ENCODE assay signal across 8 cellular contexts in the genomic region with DNA sequence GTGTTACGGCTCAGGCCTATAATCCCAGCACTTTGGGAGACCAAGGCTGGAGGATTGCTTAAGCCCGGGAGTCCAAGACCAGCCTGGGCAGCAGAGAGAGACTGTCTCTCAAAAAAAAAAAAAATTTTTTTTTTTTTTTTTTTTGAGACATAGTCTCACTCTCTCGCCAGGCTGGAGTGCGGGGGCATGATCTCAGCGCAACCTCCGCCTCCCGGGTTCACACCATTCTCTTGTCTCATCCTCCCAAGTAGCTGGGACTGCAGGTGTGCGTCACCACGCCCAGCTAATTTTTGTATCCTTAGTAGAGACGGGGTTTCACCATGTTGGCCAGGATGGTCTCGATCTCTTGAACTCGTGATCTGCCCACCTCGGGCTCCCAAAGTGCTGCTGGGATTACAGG. TPM values are rescaled to one million over a fixed set of nuclear protein-coding genes. Genes with fewer than 3 reads are reported as not detected.
A peak's percentile ranks its signal among the peaks of the same experiment; 100 is the strongest.
DNase-seq lines count a peak whose midpoint lies in the region; ATAC-seq, FAIRE-seq and TF ChIP-seq lines count a peak whose summit lies in the region.
"Not testable (repeated sequence)": the region's sequence is repeated elsewhere in the genome, so short reads cannot be mapped to it uniquely, and the experiment has no call there.

No MANE protein-coding gene starts in this region.

- intact Hi-C loops in K562 (cut with micrococcal nuclease): not testable (repeated sequence)

- BruUV-seq in K562 (replicated peaks; lab: Mats Ljungman, UMichigan): not testable (repeated sequence)

- not testable (repeated sequence) for H2AFZ ChIP-seq in DND-41 (ENCODE audit: low read depth, low read length); K562 (ENCODE audit: low read depth, low read length)

- H3K4me3 ChIP-seq in CD4-positive, CD25-positive, alpha-beta regulatory T cell (ENCODE audit: low read depth, low read length); DND-41 (ENCODE audit: low read depth in 1 of 2, low read length in 2 of 2); HEK293 (ENCODE audit: low read depth, low read length); K562: not testable (repeated sequence)

- peaks cover 0 to 11% (median 6%) of the 10 kb centered on the region in 4 donors for H3K4me1 Mint-ChIP-seq in CD4-positive, CD25-positive, alpha-beta regulatory T cell
- not testable (repeated sequence) for H3K4me1 Mint-ChIP-seq in activated T-cell treated with anti-CD3 and anti-CD28 coated beads, Interleukin-2, amount 50 U/mL, for 24 hours (ENCODE audit: low read depth); central memory CD8-positive, alpha-beta T cell; glutamatergic neuron (ENCODE audit: low read depth, unreplicated experiment)

- H3K9me1 ChIP-seq in K562 (ENCODE audit: control insufficient read depth, insufficient read depth, low read length): not testable (repeated sequence)

- not testable (repeated sequence) for H3K9me3 ChIP-seq in CD4-positive, CD25-positive, alpha-beta regulatory T cell (ENCODE audit: control insufficient read depth in 2 of 2, low read length in 2 of 2); DND-41 (ENCODE audit: insufficient read depth, low read length, severe bottlenecking); HEK293 (ENCODE audit: control insufficient read depth, insufficient read depth, low read depth, low read length); K562 (replicated peaks; ENCODE audit: control insufficient read depth, insufficient read depth, low read depth, low read length)

- not testable (repeated sequence) for ATAC-seq in CD4-positive, CD25-positive, alpha-beta regulatory T cell (ENCODE audit: low read depth in 2 of 2); DND-41 (ENCODE audit: insufficient read depth, low read depth); K562; central memory CD8-positive, alpha-beta T cell (replicated peaks; ENCODE audit: extremely low read depth, poor library complexity, severe bottlenecking)

- H3K36me3 Mint-ChIP-seq in CD4-positive, CD25-positive, alpha-beta regulatory T cell: peaks cover 37% of the 10 kb centered on the region
- peaks cover 91% of the 10 kb centered on the region for H3K36me3 Mint-ChIP-seq in activated T-cell treated with anti-CD3 and anti-CD28 coated beads, Interleukin-2, amount 50 U/mL, for 24 hours (ENCODE audit: low read depth)
- peaks cover 83% of the 10 kb centered on the region for H3K36me3 Mint-ChIP-seq in central memory CD8-positive, alpha-beta T cell (ENCODE audit: insufficient read depth)
- not testable (repeated sequence) for H3K36me3 Mint-ChIP-seq in glutamatergic neuron (ENCODE audit: unreplicated experiment)

- TF ChIP-seq POLR2A in K562 (conservative IDR thresholded peaks at IDR 0.05): not testable (repeated sequence)

- not testable (repeated sequence) for H3K4me3 Mint-ChIP-seq in CD4-positive, CD25-positive, alpha-beta regulatory T cell; activated T-cell treated with anti-CD3 and anti-CD28 coated beads, Interleukin-2, amount 50 U/mL, for 24 hours; central memory CD8-positive, alpha-beta T cell; glutamatergic neuron (ENCODE audit: unreplicated experiment)

- in situ Hi-C loops in K562 (cut with MboI): not testable (repeated sequence)

- peak overlapping the region; percentile 6 for H3K27ac ChIP-seq in CD4-positive, CD25-positive, alpha-beta regulatory T cell (ENCODE audit: insufficient read depth, low read length, poor library complexity, severe bottlenecking)
- not testable (repeated sequence) for H3K27ac ChIP-seq in DND-41 (ENCODE audit: low read length); HEK293 (ENCODE audit: extremely low read depth, low read depth, low read length); K562 (ENCODE audit: extremely low read depth, low read depth, low read length)

- not testable (repeated sequence) for TF ChIP-seq CTCF in DND-41 (IDR thresholded peaks at IDR 0.05; ENCODE audit: borderline replicate concordance, extremely low read depth, low read length, poor library complexity, severe bottlenecking); HEK293 (tag by site-specific recombination; IDR thresholded peaks at IDR 0.05); K562 (IDR thresholded peaks at IDR 0.05 in 2 of 3, conservative IDR thresholded peaks at IDR 0.05 in 1 of 3; ENCODE audit: insufficient read depth in 2 of 3, low read depth in 1 of 3, low read length in 3 of 3); glutamatergic neuron (IDR thresholded peaks at IDR 0.05; ENCODE audit: partially characterized antibody, unreplicated experiment)

- H3K4me2 ChIP-seq in DND-41 (ENCODE audit: insufficient read depth, low read length); K562 (ENCODE audit: insufficient read depth, low read length): not testable (repeated sequence)

- CTCF ChIA-PET in HEK293 (lab: Yijun Ruan, JAX): interaction anchor here (0.6 to 1.9 kb wide), 2 partner anchors 11 to 17 kb away, joined by 3 to 8 read pairs; no protein-coding TSS in a partner anchor
- CTCF ChIA-PET in K562 (lab: Yijun Ruan, JAX; ENCODE audit: low intra/inter-chr PET ratio): not testable (repeated sequence)

- peaks cover 21% of the 10 kb centered on the region; the same call in 1 of the 2 replicates for H4K20me1 ChIP-seq in DND-41 (ENCODE audit: insufficient read depth, low read length)
- not testable (repeated sequence) for H4K20me1 ChIP-seq in K562 (replicated peaks; ENCODE audit: control insufficient read depth, insufficient read depth, low read length)

- not testable (repeated sequence) for H3K27ac Mint-ChIP-seq in CD4-positive, CD25-positive, alpha-beta regulatory T cell
- H3K27ac Mint-ChIP-seq in activated T-cell treated with anti-CD3 and anti-CD28 coated beads, Interleukin-2, amount 50 U/mL, for 24 hours: peak overlapping the region; percentile 57
- peak overlapping the region; percentile 0 for H3K27ac Mint-ChIP-seq in central memory CD8-positive, alpha-beta T cell (ENCODE audit: low read depth)
- peak overlapping the region; percentile 12 for H3K27ac Mint-ChIP-seq in glutamatergic neuron (ENCODE audit: unreplicated experiment)

- H3K27me3 ChIP-seq in CD4-positive, CD25-positive, alpha-beta regulatory T cell (ENCODE audit: control insufficient read depth, insufficient read depth, low read length); DND-41 (ENCODE audit: insufficient read depth, low read length, poor library complexity); K562 (ENCODE audit: control insufficient read depth in 2 of 2, insufficient read depth in 2 of 2, low read length in 2 of 2): not testable (repeated sequence)

- H3K9me3 Mint-ChIP-seq in CD4-positive, CD25-positive, alpha-beta regulatory T cell; activated T-cell treated with anti-CD3 and anti-CD28 coated beads, Interleukin-2, amount 50 U/mL, for 24 hours; central memory CD8-positive, alpha-beta T cell; glutamatergic neuron (ENCODE audit: unreplicated experiment): not testable (repeated sequence)

- H3K36me3 ChIP-seq in CD4-positive, CD25-positive, alpha-beta regulatory T cell (ENCODE audit: control insufficient read depth, insufficient read depth, low read length): peaks cover 88% of the 10 kb centered on the region
- H3K36me3 ChIP-seq in DND-41 (ENCODE audit: insufficient read depth, low read length) (peaks cover 92% of the 10 kb centered on the region), HEK293 (ENCODE audit: control insufficient read depth in 2 of 2, insufficient read depth in 1 of 2, low read length in 2 of 2) (peaks cover 87 to 88% of the 10 kb centered on the region in 2 experiments), K562 (ENCODE audit: control insufficient read depth, insufficient read depth, low read length) (peaks cover 89% of the 10 kb centered on the region)

- H3K9ac ChIP-seq in DND-41 (ENCODE audit: low read depth, low read length); K562 (ENCODE audit: insufficient read depth in 1 of 2, low read depth in 2 of 2, low read length in 2 of 2): not testable (repeated sequence)

- not testable (repeated sequence) for FAIRE-seq in K562 (lab: Jason Lieb, UNC)

- 87% methylated on average over 11 of the region's 13 CpGs for WGBS in K562 (ENCODE audit: insufficient coverage, low coverage, missing lambda C conversion rate)

- not testable (repeated sequence) for TF ChIP-seq EP300 in K562 (IDR thresholded peaks at IDR 0.05; ENCODE audit: low read length)

- POLR2A ChIA-PET in HEK293 (lab: Yijun Ruan, JAX): not testable (repeated sequence)
- POLR2A ChIA-PET in K562 (lab: Yijun Ruan, JAX): interaction anchor here (0.5 to 4.0 kb wide), 4 partner anchors 10 to 318 kb away, joined by 3 to 11 read pairs (median 4); no protein-coding TSS in a partner anchor

- H3K79me2 ChIP-seq in DND-41 (ENCODE audit: insufficient read depth, low read length): peaks cover 27% of the 10 kb centered on the region; the same call in 1 of the 2 replicates
- peaks cover 21% of the 10 kb centered on the region; the same call in 2 of the 3 replicates for H3K79me2 ChIP-seq in K562 (ENCODE audit: control insufficient read depth, insufficient read depth, low read length)

- not testable (repeated sequence) for H3K27me3 Mint-ChIP-seq in CD4-positive, CD25-positive, alpha-beta regulatory T cell; activated T-cell treated with anti-CD3 and anti-CD28 coated beads, Interleukin-2, amount 50 U/mL, for 24 hours; central memory CD8-positive, alpha-beta T cell; glutamatergic neuron (ENCODE audit: unreplicated experiment)

- TF ChIP-seq RAD21 in K562 (CRISPR knock-in tag; conservative IDR thresholded peaks at IDR 0.05 in 1 of 2, IDR thresholded peaks at IDR 0.05 in 1 of 2): not testable (repeated sequence)

- not testable (repeated sequence) for H3K4me1 ChIP-seq in CD4-positive, CD25-positive, alpha-beta regulatory T cell (ENCODE audit: control insufficient read depth, insufficient read depth, low read length, poor library complexity, severe bottlenecking); DND-41 (ENCODE audit: insufficient read depth, low read length); HEK293 (ENCODE audit: control insufficient read depth, insufficient read depth, low read length); K562 (replicated peaks in 1 of 2; ENCODE audit: control insufficient read depth in 2 of 2, insufficient read depth in 2 of 2, low read length in 2 of 2)

- DNase-seq in CD4-positive, CD25-positive, alpha-beta regulatory T cell; activated T-cell treated with anti-CD3 and anti-CD28 coated beads, Interleukin-2, amount 50 U/mL, for 24 hours; K562 (ENCODE audit: extremely low read depth in 1 of 4, low spot score in 3 of 4); central memory CD8-positive, alpha-beta T cell (ENCODE audit: low spot score in 2 of 2); glutamatergic neuron: not testable (repeated sequence)
- peak; percentile 32 for DNase-seq in DND-41
- DNase-seq in activated CD8-positive, alpha-beta memory T cell treated with anti-CD3 and anti-CD28 coated beads for 24 hours: peak; percentile 49

RNA-seq across cellular contexts. Expression of gene EIF4B, which starts 20.8 kb away (rescaled TPM):
- total RNA-seq in CD4-positive, CD25-positive, alpha-beta regulatory T cell: 506 TPM
- 100 to 1,000 TPM in 2 of 4 donors, 10 to 100 TPM in 2; 71.3 to 116 (median 103) TPM for polyA plus RNA-seq in CD4-positive, CD25-positive, alpha-beta regulatory T cell
- total RNA-seq in K562 (2011; cell fraction: chromatin; rRNA removed; ENCODE audit: low replicate concordance): 260 and 374 TPM in 2 replicates
- 137 and 149 TPM in 2 replicates for total RNA-seq in K562 (2011; cell fraction: nucleolus; rRNA removed)
- 211 and 264 TPM in 2 replicates for total RNA-seq in K562 (2011; cell fraction: nucleoplasm; rRNA removed)
- 617 and 636 TPM in 2 replicates for total RNA-seq in K562 (2014; rRNA removed)
- total RNA-seq in K562 (2014; rRNA removed; fragmentation: Illumina TruSeq; extraction: Trizol): 669 and 710 TPM in 2 replicates
- total RNA-seq in K562 (2015; rRNA removed; fragmentation: Illumina TruSeq; extraction: Trizol): 624 and 636 TPM in 2 replicates
- total RNA-seq in K562 (2021): 535 and 617 TPM in 2 replicates
- 489 and 497 TPM in 2 replicates for polyA plus RNA-seq in K562 (2011; rRNA removed)
- 278 and 542 TPM in 2 replicates for polyA plus RNA-seq in K562 (2011; cell fraction: cytosol; rRNA removed)
- 180 and 236 TPM in 2 replicates for polyA plus RNA-seq in K562 (2011; cell fraction: nucleus; rRNA removed)
- 383 and 523 TPM in 2 replicates for polyA plus RNA-seq in K562 (2012)
- polyA plus RNA-seq in K562 (2014; fragmentation: Illumina TruSeq; extraction: Trizol): 552 and 578 TPM in 2 replicates
- 100 to 1,000 TPM; 138 to 150 TPM for polyA plus RNA-seq in K562 (2014; fragmentation: Nextera tagmentation; extraction: Ambion mirVana)
- polyA plus RNA-seq in K562 (2014; rRNA removed): 312 and 317 TPM in 2 replicates
- polyA minus RNA-seq in K562 (2011; rRNA and poly(A)+ RNA removed): 1,377 and 1,493 TPM in 2 replicates
- 466 and 538 TPM in 2 replicates for polyA minus RNA-seq in K562 (2011; cell fraction: cytosol; rRNA and poly(A)+ RNA removed)
- 102 and 253 TPM in 2 replicates for polyA minus RNA-seq in K562 (2011; cell fraction: nucleus; rRNA and poly(A)+ RNA removed)
- 283 TPM for total RNA-seq in glutamatergic neuron (ENCODE audit: unreplicated experiment)

RNA-seq across cellular contexts. Expression of gene TNS2, which starts 22.9 kb away (rescaled TPM):
- total RNA-seq in CD4-positive, CD25-positive, alpha-beta regulatory T cell: 1.4 TPM
- polyA plus RNA-seq in CD4-positive, CD25-positive, alpha-beta regulatory T cell: under 1 TPM in 1 of 4 donors, not detected in 3; 0.09 TPM
- total RNA-seq in K562 (2011; cell fraction: chromatin; rRNA removed; ENCODE audit: low replicate concordance): 7.1 and 23.0 TPM in 2 replicates
- total RNA-seq in K562 (2011; cell fraction: nucleolus; rRNA removed): 8.0 and 14.7 TPM in 2 replicates
- 8.0 and 11.1 TPM in 2 replicates for total RNA-seq in K562 (2011; cell fraction: nucleoplasm; rRNA removed)
- 1.2 and 1.3 TPM in 2 replicates for total RNA-seq in K562 (2014; rRNA removed)
- total RNA-seq in K562 (2014; rRNA removed; fragmentation: Illumina TruSeq; extraction: Trizol): 0.41 and 0.73 TPM in 2 replicates
- total RNA-seq in K562 (2015; rRNA removed; fragmentation: Illumina TruSeq; extraction: Trizol): 0.65 and 0.79 TPM in 2 replicates
- 2.8 and 3.1 TPM in 2 replicates for total RNA-seq in K562 (2021)
- polyA plus RNA-seq in K562 (2011; rRNA removed): 1.3 and 1.7 TPM in 2 replicates
- polyA plus RNA-seq in K562 (2011; cell fraction: cytosol; rRNA removed): 0.91 and 1.3 TPM in 2 replicates
- 7.6 and 16.8 TPM in 2 replicates for polyA plus RNA-seq in K562 (2011; cell fraction: nucleus; rRNA removed)
- 1.5 and 2.8 TPM in 2 replicates for polyA plus RNA-seq in K562 (2012)
- 1.4 and 1.6 TPM in 2 replicates for polyA plus RNA-seq in K562 (2014; fragmentation: Illumina TruSeq; extraction: Trizol)
- polyA plus RNA-seq in K562 (2014; fragmentation: Nextera tagmentation; extraction: Ambion mirVana): under 1 TPM in 1 of 2 experiments, not detected in 1; 0.28 TPM
- polyA plus RNA-seq in K562 (2014; rRNA removed): 1.0 and 2.8 TPM in 2 replicates
- 2.3 and 2.9 TPM in 2 replicates for polyA minus RNA-seq in K562 (2011; rRNA and poly(A)+ RNA removed)
- 4.6 and 4.9 TPM in 2 replicates for polyA minus RNA-seq in K562 (2011; cell fraction: cytosol; rRNA and poly(A)+ RNA removed)
- polyA minus RNA-seq in K562 (2011; cell fraction: nucleus; rRNA and poly(A)+ RNA removed): 9.4 and 13.6 TPM in 2 replicates
- 2.5 TPM for total RNA-seq in glutamatergic neuron (ENCODE audit: unreplicated experiment)

RNA-seq across cellular contexts. Expression of gene SPRYD3, which starts 52.2 kb away (rescaled TPM):
- total RNA-seq in CD4-positive, CD25-positive, alpha-beta regulatory T cell: 25.9 TPM
- 10 to 100 TPM; 34.1 to 59.2 (median 45.9) TPM for polyA plus RNA-seq in CD4-positive, CD25-positive, alpha-beta regulatory T cell
- 10.8 and 27.6 TPM in 2 replicates for total RNA-seq in K562 (2011; cell fraction: chromatin; rRNA removed; ENCODE audit: low replicate concordance)
- 15.0 and 17.4 TPM in 2 replicates for total RNA-seq in K562 (2011; cell fraction: nucleolus; rRNA removed)
- 15.6 and 18.3 TPM in 2 replicates for total RNA-seq in K562 (2011; cell fraction: nucleoplasm; rRNA removed)
- 8.4 and 10.6 TPM in 2 replicates for total RNA-seq in K562 (2014; rRNA removed)
- 4.1 and 5.1 TPM in 2 replicates for total RNA-seq in K562 (2014; rRNA removed; fragmentation: Illumina TruSeq; extraction: Trizol)
- 5.0 and 5.9 TPM in 2 replicates for total RNA-seq in K562 (2015; rRNA removed; fragmentation: Illumina TruSeq; extraction: Trizol)
- 10.8 and 13.6 TPM in 2 replicates for total RNA-seq in K562 (2021)
- 6.2 and 7.6 TPM in 2 replicates for polyA plus RNA-seq in K562 (2011; rRNA removed)
- polyA plus RNA-seq in K562 (2011; cell fraction: cytosol; rRNA removed): 8.6 and 18.4 TPM in 2 replicates
- 11.1 and 16.3 TPM in 2 replicates for polyA plus RNA-seq in K562 (2011; cell fraction: nucleus; rRNA removed)
- 11.4 and 11.7 TPM in 2 replicates for polyA plus RNA-seq in K562 (2012)
- polyA plus RNA-seq in K562 (2014; fragmentation: Illumina TruSeq; extraction: Trizol): 10.6 and 11.4 TPM in 2 replicates
- polyA plus RNA-seq in K562 (2014; fragmentation: Nextera tagmentation; extraction: Ambion mirVana): 1 to 10 TPM; 1.5 to 2.6 TPM
- polyA plus RNA-seq in K562 (2014; rRNA removed): 9.1 and 11.0 TPM in 2 replicates
- 7.4 and 10.3 TPM in 2 replicates for polyA minus RNA-seq in K562 (2011; rRNA and poly(A)+ RNA removed)
- polyA minus RNA-seq in K562 (2011; cell fraction: cytosol; rRNA and poly(A)+ RNA removed): 6.8 and 11.6 TPM in 2 replicates
- 6.6 and 7.5 TPM in 2 replicates for polyA minus RNA-seq in K562 (2011; cell fraction: nucleus; rRNA and poly(A)+ RNA removed)
- total RNA-seq in glutamatergic neuron (ENCODE audit: unreplicated experiment): 13.9 TPM
